10 cellular contexts compared by ENCODE assay signal in genomic region chr17:45091778-45092425, GRCh38. TPM values are rescaled to one million over a fixed set of nuclear protein-coding genes. Genes with fewer than 3 reads are reported as not detected.
DNase-seq lines count a peak whose midpoint lies in the region; ATAC-seq and TF ChIP-seq lines count a peak whose summit lies in the region.
"Had no signal": no experiment of that assay in that cellular context is flagged by ENCODE, and none has a peak within 500 bp of the region (broad histone marks: within the 10 kb centered on the region; RNA-seq: fewer than 3 reads in every experiment).

No MANE protein-coding gene starts in this region.

- H3K4me1 ChIP-seq in mammary epithelial cell (ENCODE audit: insufficient read depth, low read length) (peaks cover 16% of the 10 kb centered on the region), mucosa of rectum (ENCODE audit: control insufficient read depth in 2 of 2, insufficient read depth in 2 of 2, low read length in 2 of 2) (peaks cover 6 to 10% of the 10 kb centered on the region in 2 donors), upper lobe of right lung (peaks cover 24% of the 10 kb centered on the region)

- no peaks in the 10 kb centered on the region for H3K27me3 Mint-ChIP-seq in MCF 10A (ENCODE audit: insufficient read depth, unreplicated experiment)
- no peaks in the 10 kb centered on the region for H3K27me3 Mint-ChIP-seq in activated T-helper 17 cell treated with anti-CD3 and anti-CD28 coated beads, Interleukin-2, amount 50 U/mL, for 72 hours

- peaks cover 25% of the 10 kb centered on the region for H3K4me1 Mint-ChIP-seq in MCF 10A (ENCODE audit: insufficient read depth, unreplicated experiment)
- H3K4me1 Mint-ChIP-seq in activated T-helper 17 cell treated with anti-CD3 and anti-CD28 coated beads, Interleukin-2, amount 50 U/mL, for 72 hours: no peaks in the 10 kb centered on the region

- no peak overlapping the region for H3K4me3 ChIP-seq in mammary epithelial cell (replicated peaks in 1 of 3; ENCODE audit: insufficient read depth in 1 of 3, low read depth in 2 of 3, low read length in 3 of 3)
- no peak overlapping the region for H3K4me3 ChIP-seq in mucosa of rectum (ENCODE audit: low read length in 2 of 2)
- H3K4me3 ChIP-seq in upper lobe of right lung: no peak overlapping the region

- DNase-seq in MCF 10A (ENCODE audit: unreplicated experiment) (no peak), mammary epithelial cell (no peak), ecto neural progenitor cell (ENCODE audit: low spot score) (peak; percentile 38), upper lobe of right lung (no peak), amniotic stem cell (lab: John Stamatoyannopoulos, UW) (no peak), head of caudate nucleus (no peak)
- DNase-seq: NCI-H748 treated with DMSO at 0.1 percent for 48 hours, occipital lobe had no signal

- H3K27ac Mint-ChIP-seq in MCF 10A (ENCODE audit: low read depth, unreplicated experiment): peak overlapping the region; percentile 98
- no peak overlapping the region for H3K27ac Mint-ChIP-seq in activated T-helper 17 cell treated with anti-CD3 and anti-CD28 coated beads, Interleukin-2, amount 50 U/mL, for 72 hours

- H3K36me3 Mint-ChIP-seq in MCF 10A (ENCODE audit: insufficient read depth, unreplicated experiment): peaks cover 92% of the 10 kb centered on the region
- peaks cover 98% of the 10 kb centered on the region for H3K36me3 Mint-ChIP-seq in activated T-helper 17 cell treated with anti-CD3 and anti-CD28 coated beads, Interleukin-2, amount 50 U/mL, for 72 hours (ENCODE audit: low read depth)

- CTCF ChIA-PET in MCF 10A (lab: Yijun Ruan, JAX): no interaction called here
- CTCF ChIA-PET in mammary epithelial cell (lab: Charles Lee; ENCODE audit: low non-redundant PET): no interaction called here

- POLR2A ChIA-PET in MCF 10A (lab: Yijun Ruan, JAX): interaction anchor here (0.7 to 3.4 kb wide), 7 partner anchors 14 to 151 kb away, joined by 4 to 14 read pairs (median 5); partner anchors contain the start of gene NMT1

- H2AFZ ChIP-seq in mammary epithelial cell (ENCODE audit: low read depth, low read length): no peak overlapping the region

- ATAC-seq in upper lobe of right lung: no peak
- no peak for ATAC-seq in activated T-helper 17 cell treated with anti-CD3 and anti-CD28 coated beads, Interleukin-2, amount 50 U/mL, for 72 hours (replicated peaks)

- in situ Hi-C loops in mammary epithelial cell (cut with MboI; ENCODE audit: low sequenced_read_pairs in 2 of 2): loop anchor here in 1 of 2 donors (10.0 kb wide), 1 partner anchor 187 kb away; a partner anchor contains a TSS

- H3K36me3 ChIP-seq in mammary epithelial cell (ENCODE audit: insufficient read depth, low read length) (peaks cover 40% of the 10 kb centered on the region), mucosa of rectum (ENCODE audit: control insufficient read depth in 2 of 2, insufficient read depth in 2 of 2, low read length in 2 of 2) (peaks cover 32 to 52% of the 10 kb centered on the region in 2 donors), upper lobe of right lung (peaks cover 86% of the 10 kb centered on the region)

- H3K4me2 ChIP-seq in mammary epithelial cell (ENCODE audit: insufficient read depth, low read depth, low read length): no peak overlapping the region

- H3K9me3 Mint-ChIP-seq in MCF 10A (ENCODE audit: unreplicated experiment): no peaks in the 10 kb centered on the region
- H3K9me3 Mint-ChIP-seq in activated T-helper 17 cell treated with anti-CD3 and anti-CD28 coated beads, Interleukin-2, amount 50 U/mL, for 72 hours: no peaks in the 10 kb centered on the region

- TF ChIP-seq CTCF in MCF 10A (IDR thresholded peaks at IDR 0.05; ENCODE audit: unreplicated experiment): no peak
- no peak for TF ChIP-seq CTCF in mammary epithelial cell (conservative IDR thresholded peaks at IDR 0.05 in 1 of 2, IDR thresholded peaks at IDR 0.05 in 1 of 2; ENCODE audit: extremely low read depth in 1 of 2, insufficient read depth in 1 of 2, low read depth in 1 of 2, low read length in 2 of 2)
- no peak for TF ChIP-seq CTCF in upper lobe of right lung (IDR thresholded peaks at IDR 0.05)

- H3K27me3 ChIP-seq in mammary epithelial cell (ENCODE audit: insufficient read depth, low read length) (no peaks in the 10 kb centered on the region), mucosa of rectum (ENCODE audit: control insufficient read depth in 2 of 2, insufficient read depth in 2 of 2, low read length in 2 of 2) (no peaks in the 10 kb centered on the region), upper lobe of right lung (no peaks in the 10 kb centered on the region)

- dilution Hi-C loops in mammary epithelial cell (cut with HindIII; ENCODE audit: low sequenced_read_pairs): no loop called here

- BruUV-seq in MCF 10A (replicated peaks; lab: Mats Ljungman, UMichigan) (no TSS peak), mammary epithelial cell (replicated peaks; lab: Mats Ljungman, UMichigan) (no TSS peak)

- H3K27ac ChIP-seq in mammary epithelial cell (ENCODE audit: insufficient read depth, low read depth, low read length): no peak overlapping the region
- peak overlapping the region; percentile 31 to 65 for H3K27ac ChIP-seq in mucosa of rectum (ENCODE audit: low read depth in 2 of 2, low read length in 2 of 2)
- peak overlapping the region; percentile 85 for H3K27ac ChIP-seq in upper lobe of right lung

- H4K20me1 ChIP-seq in mammary epithelial cell (ENCODE audit: insufficient read depth, low read length): no peaks in the 10 kb centered on the region

- intact Hi-C loops in MCF 10A (cut with micrococcal nuclease): loop anchor here (10.0 kb wide), 1 partner anchor 187 kb away; a partner anchor contains a TSS
- intact Hi-C loops in mammary epithelial cell (cut with micrococcal nuclease): loop anchor here (2.0 kb wide), 1 partner anchor 31 kb away; the partner anchor contains the start of gene NMT1
- intact Hi-C loops in upper lobe of right lung (cut with DNase I): no loop called here
- intact Hi-C loops in head of caudate nucleus (cut with DNase I): loop anchor here (5.0 kb wide), 1 partner anchor 35 kb away; no protein-coding TSS in a partner anchor

- no peaks in the 10 kb centered on the region for H3K9me3 ChIP-seq in mammary epithelial cell (replicated peaks; ENCODE audit: insufficient read depth, low read length)
- no peaks in the 10 kb centered on the region for H3K9me3 ChIP-seq in mucosa of rectum (ENCODE audit: control insufficient read depth in 2 of 2, low read length in 2 of 2)
- no peaks in the 10 kb centered on the region for H3K9me3 ChIP-seq in upper lobe of right lung

- WGBS in mammary epithelial cell (ENCODE audit: low coverage, missing lambda C conversion rate): 96% methylated on average over 11 of the region's 11 CpGs

- peaks cover 32% of the 10 kb centered on the region for H3K79me2 ChIP-seq in mammary epithelial cell (ENCODE audit: insufficient read depth, low read length)

- peak overlapping the region; percentile 43 for H3K4me3 Mint-ChIP-seq in MCF 10A (ENCODE audit: unreplicated experiment)
- no peak overlapping the region for H3K4me3 Mint-ChIP-seq in activated T-helper 17 cell treated with anti-CD3 and anti-CD28 coated beads, Interleukin-2, amount 50 U/mL, for 72 hours

- H3K9ac ChIP-seq in mammary epithelial cell (ENCODE audit: insufficient read depth, low read length) (no peak overlapping the region), mucosa of rectum (ENCODE audit: low read depth in 1 of 2, low read length in 2 of 2) (no peak overlapping the region)

RNA-seq across cellular contexts. Expression of gene NMT1, which starts 30.8 kb away (rescaled TPM):
- 85.3 and 89.7 TPM in 2 replicates for total RNA-seq in MCF 10A (2022)
- total RNA-seq in mammary epithelial cell: 100 to 1,000 TPM in 1 of 2 donors, 10 to 100 TPM in 1; 80.0 to 143 TPM
- polyA plus RNA-seq in mammary epithelial cell: 55.9 TPM
- polyA minus RNA-seq in mammary epithelial cell: 170 TPM
- total RNA-seq in upper lobe of right lung: 107 TPM
- 100 to 1,000 TPM; 101 to 120 TPM for total RNA-seq in activated T-helper 17 cell treated with anti-CD3 and anti-CD28 coated beads, Interleukin-2, amount 50 U/mL, for 72 hours

RNA-seq across cellular contexts. Expression of gene PLCD3, which starts 40.4 kb away (rescaled TPM):
- total RNA-seq in MCF 10A (2022): 54.5 and 69.7 TPM in 2 replicates
- total RNA-seq in mammary epithelial cell: 100 to 1,000 TPM in 1 of 2 donors, 10 to 100 TPM in 1; 79.4 to 185 TPM
- polyA plus RNA-seq in mammary epithelial cell: 171 TPM
- polyA minus RNA-seq in mammary epithelial cell: 166 TPM
- 37.0 TPM for total RNA-seq in upper lobe of right lung
- 1 to 10 TPM; 3.1 to 6.5 TPM for total RNA-seq in activated T-helper 17 cell treated with anti-CD3 and anti-CD28 coated beads, Interleukin-2, amount 50 U/mL, for 72 hours

RNA-seq across cellular contexts. Expression of gene DCAKD, which starts 40.5 kb away (rescaled TPM):
- total RNA-seq in MCF 10A (2022) (23.1 and 23.3 TPM in 2 replicates), mammary epithelial cell (10 to 100 TPM; 35.4 to 68.0 TPM), upper lobe of right lung (21.8 TPM)
- polyA plus RNA-seq in mammary epithelial cell: 27.7 TPM
- polyA minus RNA-seq in mammary epithelial cell: 40.8 TPM
- 10 to 100 TPM; 36.5 to 36.6 TPM for total RNA-seq in activated T-helper 17 cell treated with anti-CD3 and anti-CD28 coated beads, Interleukin-2, amount 50 U/mL, for 72 hours

RNA-seq across cellular contexts. Expression of gene ACBD4, which starts 43.6 kb away (rescaled TPM):
- total RNA-seq in MCF 10A (2022) (7.2 and 7.8 TPM in 2 replicates), mammary epithelial cell (1 to 10 TPM; 6.5 to 8.1 TPM), upper lobe of right lung (16.3 TPM)
- polyA plus RNA-seq in mammary epithelial cell: 3.1 TPM
- polyA minus RNA-seq in mammary epithelial cell: 3.4 TPM
- total RNA-seq in activated T-helper 17 cell treated with anti-CD3 and anti-CD28 coated beads, Interleukin-2, amount 50 U/mL, for 72 hours: 10 to 100 TPM in 1 of 2 donors, 1 to 10 TPM in 1; 9.8 to 12.6 TPM

RNA-seq across cellular contexts. Expression of gene HEXIM1, which starts 56.4 kb away (rescaled TPM):
- total RNA-seq in MCF 10A (2022) (22.5 and 26.7 TPM in 2 replicates), mammary epithelial cell (10 to 100 TPM; 20.5 to 35.2 TPM), upper lobe of right lung (36.1 TPM)
- 16.7 TPM for polyA plus RNA-seq in mammary epithelial cell
- polyA minus RNA-seq in mammary epithelial cell: 12.4 TPM
- 10 to 100 TPM; 45.9 to 66.4 TPM for total RNA-seq in activated T-helper 17 cell treated with anti-CD3 and anti-CD28 coated beads, Interleukin-2, amount 50 U/mL, for 72 hours
